ENCODE assay signal across 8 cellular contexts in genomic region chr2:169584005-169584877, GRCh38. TPM values are rescaled to one million over a fixed set of nuclear protein-coding genes. Genes with fewer than 3 reads are reported as not detected.
A peak's percentile ranks its signal among the peaks of the same experiment; 100 is the strongest.
DNase-seq lines count a peak whose midpoint lies in the region; ATAC-seq and TF ChIP-seq lines count a peak whose summit lies in the region.

Gene PPIG (plus strand): TSS chr2:169584351. CDS start chr2:169604042, 19,691 bp downstream.

- H3K27me3 ChIP-seq in Panc1 (ENCODE audit: control insufficient read depth, insufficient read depth, low read length) = no peaks in the 10 kb centered on the region
- H3K27me3 ChIP-seq in esophagus squamous epithelium = no peaks in the 10 kb centered on the region

- BruUV-seq in Panc1 (replicated peaks; lab: Mats Ljungman, UMichigan) = TSS peak; percentile 96

- H3K36me3 ChIP-seq in Panc1 (ENCODE audit: control insufficient read depth, insufficient read depth, low read length) (no peaks in the 10 kb centered on the region), esophagus squamous epithelium (no peaks in the 10 kb centered on the region)

- DNase-seq in DMS114 treated with DMSO at 0.1 percent for 48 hours (lab: John Stamatoyannopoulos, UW; ENCODE audit: unreplicated experiment) (peak; percentile 71), Panc1 (ENCODE audit: low read depth, low spot score) (peak; percentile 76), esophagus squamous epithelium (lab: John Stamatoyannopoulos, UW) (peak; percentile 61), myocyte (ENCODE audit: low read depth) (peak; percentile 94)
- DNase-seq in activated T-cell treated with anti-CD3 and anti-CD28 coated beads, Interleukin-2, amount 50 U/mL, for 48 hours = peak; percentile 88 to 89
- peak; percentile 71 to 84 for DNase-seq in stimulated activated CD8-positive, alpha-beta memory T cell treated with anti-CD3 and anti-CD28 coated beads, Interleukin-7, amount 100 ng/mL, for 48 hours (ENCODE audit: extremely low read depth in 1 of 2, low read depth in 1 of 2)

- H3K4me1 Mint-ChIP-seq in IgD-negative memory B cell = peaks cover 21 to 33% (median 23%) of the 10 kb centered on the region in 3 donors

- H3K4me1 ChIP-seq in Panc1 (ENCODE audit: control insufficient read depth, insufficient read depth, low read length) (peaks cover 6% of the 10 kb centered on the region; the same call in 1 of the 2 replicates), esophagus squamous epithelium (peaks cover 9 to 36% (median 22%) of the 10 kb centered on the region in 3 donors)

- peak within 1 kb of the TSS; percentile 99 to 100 (median 100) for H3K27ac Mint-ChIP-seq in IgD-negative memory B cell

- WGBS in esophagus squamous epithelium, 2 donors = 6 to 16% methylated on average over 18 to 35 of the region's 49 CpGs

- intact Hi-C loops in Panc1 (cut with micrococcal nuclease; ENCODE audit: unreplicated experiment) = no loop called here
- intact Hi-C loops in esophagus squamous epithelium (cut with DNase I) = no loop called here

- CTCF ChIA-PET in Panc1 (lab: Charles Lee) = no interaction called here

- H3K9me3 ChIP-seq in Panc1 (ENCODE audit: control insufficient read depth, insufficient read depth, low read depth, low read length) = peaks cover 8% of the 10 kb centered on the region
- H3K9me3 ChIP-seq in esophagus squamous epithelium = no peaks in the 10 kb centered on the region

- in situ Hi-C loops in Panc1 (cut with HindIII; ENCODE audit: low pct_unique_long_range_greater_than_20kb, low sequenced_read_pairs) = no loop called here

- H3K4me3 ChIP-seq in Panc1 (ENCODE audit: low read depth in 2 of 2, low read length in 2 of 2) = peak within 1 kb of the TSS; percentile 90 to 92
- H3K4me3 ChIP-seq in esophagus squamous epithelium = peak within 1 kb of the TSS; percentile 62 to 94 (median 87)

- TF ChIP-seq POLR2A in esophagus squamous epithelium (IDR thresholded peaks at IDR 0.05) = peak in 3 of 4 donors; percentile 17 to 73 (median 67)

- POLR2A ChIA-PET in Panc1 (lab: Charles Lee) = no interaction called here

- TF ChIP-seq CTCF in Panc1 (IDR thresholded peaks at IDR 0.05) (no peak), esophagus squamous epithelium (IDR thresholded peaks at IDR 0.05) (no peak)

- H3K36me3 Mint-ChIP-seq in IgD-negative memory B cell = no peaks in the 10 kb centered on the region

- no peaks in the 10 kb centered on the region for H3K9me3 Mint-ChIP-seq in IgD-negative memory B cell

- H3K27me3 Mint-ChIP-seq in IgD-negative memory B cell = no peaks in the 10 kb centered on the region

- peak within 1 kb of the TSS; percentile 92 for H3K27ac ChIP-seq in Panc1 (ENCODE audit: low read length)
- peak within 1 kb of the TSS; percentile 93 to 99 (median 97) for H3K27ac ChIP-seq in esophagus squamous epithelium

- peak within 1 kb of the TSS; percentile 98 to 99 (median 98) for H3K4me3 Mint-ChIP-seq in IgD-negative memory B cell

- ATAC-seq in GM21529 (IDR thresholded peaks at IDR 0.05; ENCODE audit: unreplicated experiment) (peak; percentile 89), Panc1 (peak; percentile 98)

RNA-seq across cellular contexts. Expression of gene PPIG, which starts in this region (rescaled TPM):
- 92.5 TPM for polyA plus RNA-seq in IgD-negative memory B cell
- 46.5 TPM for total RNA-seq in Panc1 (2021; ENCODE audit: unreplicated experiment)
- 21.9 TPM for polyA plus RNA-seq in Panc1 (2012; ENCODE audit: insufficient read length)
- 10 to 100 TPM; 17.6 to 32.8 (median 28.8) TPM for total RNA-seq in esophagus squamous epithelium
- total RNA-seq in myocyte = 36.2 and 38.5 TPM in 2 replicates
- polyA plus RNA-seq in myocyte (2012) = 17.9 TPM

Comparison
In these comparisons a context has a peak if more than half of its experiments do, and no peak if none do; other contexts are left out.
1. Peak in every context shown above with its lines: DNase-seq, ATAC-seq, H3K4me3 ChIP-seq and H3K27ac ChIP-seq.